In the genomic region with DNA sequence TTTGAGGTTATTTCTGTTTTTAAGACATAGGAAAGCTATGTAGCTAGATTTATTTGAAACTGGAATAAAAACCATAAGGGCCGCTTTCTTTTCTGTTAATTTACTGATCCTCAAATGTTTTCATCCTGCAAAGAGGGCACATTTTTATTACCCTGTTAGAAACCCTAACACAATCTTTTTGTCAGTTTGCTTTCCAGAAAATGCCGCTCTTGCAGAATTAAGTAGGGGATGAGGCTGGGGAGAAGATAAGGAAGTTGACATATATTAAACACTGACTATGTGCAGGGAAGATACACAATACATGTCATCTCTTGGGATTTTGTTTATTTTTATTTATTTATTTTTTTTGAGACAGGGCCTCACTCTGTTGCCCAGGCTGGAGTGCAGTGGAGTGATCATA, we compare ENCODE assay signal across 29 cellular contexts. TPM values are rescaled to one million over a fixed set of nuclear protein-coding genes. Genes with fewer than 3 reads are reported as not detected.
"Had no signal": no experiment of that assay in that cellular context is flagged by ENCODE, and none has a peak within 500 bp of the region (broad histone marks: within the 10 kb centered on the region; RNA-seq: fewer than 3 reads in every experiment).

No MANE protein-coding gene starts in this region.

- H3K27me3 ChIP-seq: pancreas, spleen, suprapubic skin, testis, tibial artery, transverse colon, upper lobe of right lung, uterus had no signal

- H3K36me3 ChIP-seq: neutrophil, pancreas, spleen, suprapubic skin, tibial artery, transverse colon, upper lobe of right lung, uterus had no signal

- H3K27me3 Mint-ChIP-seq: naive B cell; natural killer cell treated with Interleukin-12 subunit alpha and Interleukin-12 subunit beta and Interleukin-15 and Interleukin-18, amount 100 ng/mL, for 72 hours; stimulated activated naive CD8-positive, alpha-beta T cell treated with anti-CD3 and anti-CD28 coated beads, Interleukin-15, amount 100 ng/mL, for 72 hours; type B pancreatic cell had no signal

- H3K4me3 ChIP-seq: pancreas, psoas muscle, skin epidermis, smooth muscle cell, spleen, suprapubic skin, testis, tibial artery, transverse colon, upper lobe of right lung, uterus had no signal

- FAIRE-seq: pancreas had no signal

- H3K4me2 ChIP-seq: smooth muscle cell had no signal

- H3K4me1 ChIP-seq: pancreas, psoas muscle, spleen, suprapubic skin, testis, tibial artery, upper lobe of right lung, uterus had no signal

- H3K27ac Mint-ChIP-seq: naive B cell; naive thymus-derived CD8-positive, alpha-beta T cell; natural killer cell treated with Interleukin-12 subunit alpha and Interleukin-12 subunit beta and Interleukin-15 and Interleukin-18, amount 100 ng/mL, for 72 hours; stimulated activated memory B cell treated with anti-CD40 and anti-IgM and Interleukin-4, amounts not matched to agents 10 μg/mL and 1 μg/mL and 100 μg/mL, for 72 hours; stimulated activated naive CD8-positive, alpha-beta T cell treated with anti-CD3 and anti-CD28 coated beads, Interleukin-15, amount 100 ng/mL, for 72 hours; type B pancreatic cell had no signal

- H3K4me3 Mint-ChIP-seq: naive B cell; naive thymus-derived CD8-positive, alpha-beta T cell; natural killer cell treated with Interleukin-12 subunit alpha and Interleukin-12 subunit beta and Interleukin-15 and Interleukin-18, amount 100 ng/mL, for 72 hours; stimulated activated memory B cell treated with anti-CD40 and anti-IgM and Interleukin-4, amounts not matched to agents 10 μg/mL and 1 μg/mL and 100 μg/mL, for 72 hours; stimulated activated naive CD8-positive, alpha-beta T cell treated with anti-CD3 and anti-CD28 coated beads, Interleukin-15, amount 100 ng/mL, for 72 hours; type B pancreatic cell had no signal

- H3K27ac ChIP-seq: neutrophil, pancreas, psoas muscle, skin epidermis, spleen, suprapubic skin, testis, tibial artery, transverse colon, upper lobe of right lung, uterus had no signal

- H3K9me3 Mint-ChIP-seq: natural killer cell treated with Interleukin-12 subunit alpha and Interleukin-12 subunit beta and Interleukin-15 and Interleukin-18, amount 100 ng/mL, for 72 hours had no signal

- H3K4me1 Mint-ChIP-seq: naive B cell; stimulated activated memory B cell treated with anti-CD40 and anti-IgM and Interleukin-4, amounts not matched to agents 10 μg/mL and 1 μg/mL and 100 μg/mL, for 72 hours had no signal

- DNase-seq: naive B cell; naive thymus-derived CD8-positive, alpha-beta T cell; nucleus accumbens; pancreas; psoas muscle; right cardiac atrium; spleen; stimulated activated CD4-positive, alpha-beta T cell treated with anti-CD3 and anti-CD28 coated beads, Interleukin-12 subunit alpha, Interleukin-12 subunit beta, amount 100 ng/mL, for 4 hours; stimulated activated CD4-positive, alpha-beta T cell treated with anti-CD3 and anti-CD28 coated beads, Interleukin-1b, Interleukin-23, amount 100 ng/mL, for 48 hours; stimulated activated CD4-positive, alpha-beta T cell treated with anti-CD3 and anti-CD28 coated beads, Interleukin-4, amount 100 ng/mL, for 1 hour; stimulated activated CD4-positive, alpha-beta T cell treated with anti-CD3 and anti-CD28 coated beads, Interleukin-4, amount 100 ng/mL, for 4 hours; stimulated activated CD8-positive, alpha-beta memory T cell treated with anti-CD3 and anti-CD28 coated beads, Interleukin-4, amount 100 ng/mL, for 48 hours; stimulated activated naive CD4-positive, alpha-beta T cell; stimulated activated naive CD8-positive, alpha-beta T cell treated with anti-CD3 and anti-CD28 coated beads, Interleukin-15, amount 100 ng/mL, for 72 hours; stimulated activated naive CD8-positive, alpha-beta T cell treated with anti-CD3 and anti-CD28 coated beads, Interleukin-15, Interleukin-2, amounts not matched to agents 100 U/mL and 50 U/mL, for 24 hours; substantia nigra; testis; tibial artery; transverse colon; upper lobe of right lung; uterus had no signal

- ATAC-seq: naive thymus-derived CD8-positive, alpha-beta T cell; natural killer cell treated with Interleukin-12 subunit alpha and Interleukin-12 subunit beta and Interleukin-15 and Interleukin-18, amount 100 ng/mL, for 72 hours; pancreas; psoas muscle; right cardiac atrium; sciatic nerve; stimulated activated naive CD8-positive, alpha-beta T cell treated with anti-CD3 and anti-CD28 coated beads, Interleukin-15, amount 100 ng/mL, for 72 hours; stimulated activated naive CD8-positive, alpha-beta T cell treated with anti-CD3 and anti-CD28 coated beads, Interleukin-15, Interleukin-2, amounts not matched to agents 100 U/mL and 50 U/mL, for 24 hours; upper lobe of right lung had no signal

- H3K9me3 ChIP-seq: neutrophil, pancreas, suprapubic skin, testis, transverse colon, upper lobe of right lung, uterus had no signal

- H3K36me3 Mint-ChIP-seq: naive B cell; naive thymus-derived CD8-positive, alpha-beta T cell; natural killer cell treated with Interleukin-12 subunit alpha and Interleukin-12 subunit beta and Interleukin-15 and Interleukin-18, amount 100 ng/mL, for 72 hours; stimulated activated memory B cell treated with anti-CD40 and anti-IgM and Interleukin-4, amounts not matched to agents 10 μg/mL and 1 μg/mL and 100 μg/mL, for 72 hours had no signal

RNA-seq across cellular contexts. Expression of gene USP43, which starts 15.7 kb away (rescaled TPM):
- polyA plus RNA-seq: naive thymus-derived CD8-positive, alpha-beta T cell had no signal
